ENCODE assay signal across 1 cellular context in the genomic region with DNA sequence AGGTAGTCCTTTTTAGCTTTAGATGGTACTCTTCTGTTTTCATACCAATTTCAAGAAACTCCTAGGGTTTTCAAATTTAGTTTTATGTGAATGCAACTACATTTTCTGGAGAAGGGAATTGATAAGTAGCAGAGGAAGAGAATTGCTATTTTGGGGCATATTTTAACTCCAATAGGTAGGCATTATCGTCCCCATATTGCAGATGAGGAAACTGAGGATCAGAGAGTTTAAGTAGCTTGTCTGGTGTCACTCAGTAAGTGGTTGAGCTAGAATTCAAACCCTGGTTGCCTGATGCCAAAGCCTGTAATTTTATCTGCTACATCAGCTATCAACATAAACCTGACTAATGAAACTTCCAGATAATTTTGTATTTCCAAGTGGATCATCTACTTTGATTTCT.
TF ChIP-seq lines count a peak whose summit lies in the region.

No MANE protein-coding gene starts in this region.

TF ChIP-seq in IMR-90, 13 proteins besides CTCF, POLR2A, EP300 and RAD21 (continued from another document):
- no peak for TF ChIP-seq RCOR1 (IDR thresholded peaks at IDR 0.05; ENCODE audit: insufficient replicate concordance, low read length)
- no peak for TF ChIP-seq USF2 (IDR thresholded peaks at IDR 0.05; ENCODE audit: low read depth, low read length)
- TF ChIP-seq NFE2L2 (IDR thresholded peaks at IDR 0.05; ENCODE audit: low read depth, low read length) = no peak
- TF ChIP-seq FOS (IDR thresholded peaks at IDR 0.05; ENCODE audit: low read depth, low read length) = no peak
- TF ChIP-seq CHD1 (IDR thresholded peaks at IDR 0.05; ENCODE audit: low read depth, low read length) = no peak
